Comparison of ENCODE assay signal across 2 cellular contexts in genomic region chr16:67892375-67892774, GRCh38.
TF ChIP-seq lines count a peak whose summit lies in the region.

No MANE protein-coding gene starts in this region.

TF ChIP-seq in HCT116, 20 proteins besides CTCF, POLR2A, EP300 and RAD21 (continued from another document):
- TF ChIP-seq ZBTB33 (IDR thresholded peaks at IDR 0.05; ENCODE audit: extremely low read depth, insufficient replicate concordance, low read length) (no peak), ZNF274 (IDR thresholded peaks at IDR 0.05; ENCODE audit: low read depth, low read length) (no peak), YY1 (IDR thresholded peaks at IDR 0.05; ENCODE audit: extremely low read depth, insufficient replicate concordance, low read depth, low read length) (no peak), CEBPB (IDR thresholded peaks at IDR 0.05; ENCODE audit: low read depth) (no peak), EZH2phosphoT487 (IDR thresholded peaks at IDR 0.05; ENCODE audit: borderline replicate concordance) (no peak), CBX3 (IDR thresholded peaks at IDR 0.05; ENCODE audit: low read depth) (no peak), EZH2 (IDR thresholded peaks at IDR 0.05) (no peak), ZFX (IDR thresholded peaks at IDR 0.05) (no peak), SP1 (IDR thresholded peaks at IDR 0.05; ENCODE audit: low read depth) (no peak), ELF1 (IDR thresholded peaks at IDR 0.05; ENCODE audit: borderline replicate concordance, low read depth) (no peak), TCF7L2 (IDR thresholded peaks at IDR 0.05; ENCODE audit: borderline replicate concordance, extremely low read depth, insufficient read depth, insufficient read length) (no peak), FOSL1 (IDR thresholded peaks at IDR 0.05; ENCODE audit: low read depth) (no peak), SIN3A (IDR thresholded peaks at IDR 0.05; ENCODE audit: low read depth) (no peak), JUND (IDR thresholded peaks at IDR 0.05) (no peak), EGR1 (IDR thresholded peaks at IDR 0.05; ENCODE audit: low read depth) (no peak), ATF3 (IDR thresholded peaks at IDR 0.05) (no peak), REST (IDR thresholded peaks at IDR 0.05; ENCODE audit: low read depth) (no peak), SRF (IDR thresholded peaks at IDR 0.05; ENCODE audit: low read depth) (no peak), POLR2AphosphoS5 (IDR thresholded peaks at IDR 0.05; ENCODE audit: low read depth, low read length) (no peak)

TF ChIP-seq in WTC11, 78 proteins besides CTCF, POLR2A, EP300 and RAD21 (continued from another document):
- TF ChIP-seq ZNF425 (CRISPR knock-in tag; conservative IDR thresholded peaks at IDR 0.05) (no peak), ATF3 (CRISPR knock-in tag; conservative IDR thresholded peaks at IDR 0.05) (no peak), ZNF121 (CRISPR knock-in tag; IDR thresholded peaks at IDR 0.05) (no peak)
